Comparison of ENCODE assay signal across 8 cellular contexts in the genomic region with DNA sequence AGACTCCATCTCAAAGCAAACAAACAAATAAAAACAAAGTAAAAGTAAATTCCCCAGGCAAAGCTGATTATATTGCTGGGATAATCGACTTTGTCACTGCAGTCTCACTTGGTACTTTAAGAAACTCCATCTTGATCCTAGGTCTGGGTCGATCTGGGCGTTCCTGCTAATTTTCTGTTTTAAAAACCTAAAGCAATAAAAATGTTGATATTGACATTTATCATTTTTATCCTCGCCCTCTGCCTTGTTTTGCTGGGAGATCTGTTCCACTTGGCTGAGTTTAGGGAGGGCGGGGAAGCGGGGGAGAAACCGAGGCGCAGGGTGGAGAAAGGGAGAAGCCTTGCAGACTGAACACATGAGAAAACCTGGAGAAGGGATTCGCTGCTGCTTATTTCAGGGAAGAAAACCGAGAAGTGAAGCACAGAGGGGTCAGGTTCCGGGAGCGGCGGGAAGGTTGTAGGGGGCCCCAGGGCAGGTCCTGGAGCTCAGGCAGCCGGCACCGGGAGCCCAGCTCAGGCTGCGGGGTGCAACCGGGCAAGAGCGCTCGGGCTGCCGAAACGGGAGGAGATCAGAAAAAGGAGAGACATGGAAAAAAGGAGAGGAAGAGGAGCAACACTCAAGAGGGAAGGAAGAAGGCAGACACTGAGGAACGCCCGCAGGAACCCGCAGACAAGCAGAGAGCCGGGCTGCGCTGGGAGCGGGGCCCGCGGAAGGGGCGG. TPM values are rescaled to one million over a fixed set of nuclear protein-coding genes. Genes with fewer than 3 reads are reported as not detected.
DNase-seq lines count a peak whose midpoint lies in the region; ATAC-seq and TF ChIP-seq lines count a peak whose summit lies in the region.

No MANE protein-coding gene starts in this region.

- no peak for TF ChIP-seq POLR2A in lower leg skin (IDR thresholded peaks at IDR 0.05)

- TF ChIP-seq CTCF in choroid plexus epithelial cell (conservative IDR thresholded peaks at IDR 0.05; ENCODE audit: low read depth, low read length) (no peak), lower leg skin (IDR thresholded peaks at IDR 0.05) (no peak), GM20000 (IDR thresholded peaks at IDR 0.05; ENCODE audit: extremely low read depth, missing control alignments) (no peak)

- peaks cover 4% of the 10 kb centered on the region for H3K27me3 Mint-ChIP-seq in CD4-positive, CD25-positive, alpha-beta regulatory T cell

- DNase-seq in CD4-positive, CD25-positive, alpha-beta regulatory T cell: no peak
- DNase-seq in NCI-H748 treated with DMSO at 0.1 percent for 48 hours (lab: John Stamatoyannopoulos, UW) (peak; percentile 50), choroid plexus epithelial cell (ENCODE audit: low read depth) (peak; percentile 68), lower leg skin (ENCODE audit: low spot score in 2 of 2) (peak in 1 of 2 donors; percentile 47), GM20000 (ENCODE audit: low spot score) (no peak)

- peaks cover under 1 to 18% (median 6%) of the 10 kb centered on the region in 4 donors for H3K4me1 Mint-ChIP-seq in CD4-positive, CD25-positive, alpha-beta regulatory T cell

- H3K4me3 Mint-ChIP-seq in CD4-positive, CD25-positive, alpha-beta regulatory T cell: peak overlapping the region; percentile 90 to 97 (median 92)

- 0 to 2% methylated on average over 29 to 30 of the region's 30 CpGs for WGBS in lower leg skin, 2 donors

- peaks cover 0 to under 1% (median 0%) of the 10 kb centered on the region in 7 donors for H3K9me3 Mint-ChIP-seq in CD4-positive, CD25-positive, alpha-beta regulatory T cell

- H3K27ac ChIP-seq in CD4-positive, CD25-positive, alpha-beta regulatory T cell (ENCODE audit: insufficient read depth, low read length, poor library complexity, severe bottlenecking): peak overlapping the region; percentile 79
- peak overlapping the region; percentile 94 for H3K27ac ChIP-seq in temporal lobe (ENCODE audit: low read depth, low read length)

- intact Hi-C loops in lower leg skin (cut with DNase I; ENCODE audit: low total_unique reads): no loop called here

- peaks cover 12% of the 10 kb centered on the region for H3K4me1 ChIP-seq in CD4-positive, CD25-positive, alpha-beta regulatory T cell (ENCODE audit: control insufficient read depth, insufficient read depth, low read length, poor library complexity, severe bottlenecking)

- no peaks in the 10 kb centered on the region for H3K36me3 ChIP-seq in CD4-positive, CD25-positive, alpha-beta regulatory T cell (ENCODE audit: control insufficient read depth, insufficient read depth, low read length)

- H3K27ac Mint-ChIP-seq in CD4-positive, CD25-positive, alpha-beta regulatory T cell: peak overlapping the region; percentile 79 to 92 (median 80)

- H3K36me3 Mint-ChIP-seq in CD4-positive, CD25-positive, alpha-beta regulatory T cell: no peaks in the 10 kb centered on the region

- H3K27me3 ChIP-seq in CD4-positive, CD25-positive, alpha-beta regulatory T cell (ENCODE audit: control insufficient read depth, insufficient read depth, low read length): no peaks in the 10 kb centered on the region

- ATAC-seq in CD4-positive, CD25-positive, alpha-beta regulatory T cell (ENCODE audit: low read depth in 2 of 2): no peak
- ATAC-seq in GM18907 (IDR thresholded peaks at IDR 0.05; ENCODE audit: unreplicated experiment) (peak; percentile 20), HG03066 (IDR thresholded peaks at IDR 0.05; ENCODE audit: low read depth, unreplicated experiment) (peak; percentile 13)

- H3K4me3 ChIP-seq in CD4-positive, CD25-positive, alpha-beta regulatory T cell (ENCODE audit: low read depth, low read length): peak overlapping the region; percentile 73
- peak overlapping the region; percentile 76 for H3K4me3 ChIP-seq in choroid plexus epithelial cell (ENCODE audit: low read depth, low read length)
- H3K4me3 ChIP-seq in lower leg skin (ENCODE audit: low read depth, poor library complexity, severe bottlenecking): peak overlapping the region; percentile 65

- no peaks in the 10 kb centered on the region for H3K9me3 ChIP-seq in CD4-positive, CD25-positive, alpha-beta regulatory T cell (ENCODE audit: control insufficient read depth in 2 of 2, low read length in 2 of 2)

RNA-seq across cellular contexts. Expression of a gene that starts 27.4 kb away (rescaled TPM):
- 160 TPM for total RNA-seq in CD4-positive, CD25-positive, alpha-beta regulatory T cell
- polyA plus RNA-seq in CD4-positive, CD25-positive, alpha-beta regulatory T cell: 10 to 100 TPM in 1 of 4 donors, 1 to 10 TPM in 3; 8.6 to 10.4 (median 9.3) TPM
- 10 to 100 TPM; 64.6 to 79.3 (median 74.7) TPM for total RNA-seq in lower leg skin
- 66.9 TPM for total RNA-seq in temporal lobe

Comparison
In these comparisons a context has a peak if more than half of its experiments do, and no peak if none do; other contexts are left out.
1. ATAC-seq: peak in GM18907 (single experiment) and HG03066 (single experiment); none in CD4-positive, CD25-positive, alpha-beta regulatory T cell (0 of 2).
2. DNase-seq: peak in NCI-H748 treated with DMSO at 0.1 percent for 48 hours (single experiment) and choroid plexus epithelial cell (single experiment); none in CD4-positive, CD25-positive, alpha-beta regulatory T cell (0 of 3) and GM20000 (single experiment).
3. Peak in every context shown above with its lines, with median percentiles within 50 percentile points of each other: H3K4me3 ChIP-seq.